25 cellular contexts compared by ENCODE assay signal in the genomic region with DNA sequence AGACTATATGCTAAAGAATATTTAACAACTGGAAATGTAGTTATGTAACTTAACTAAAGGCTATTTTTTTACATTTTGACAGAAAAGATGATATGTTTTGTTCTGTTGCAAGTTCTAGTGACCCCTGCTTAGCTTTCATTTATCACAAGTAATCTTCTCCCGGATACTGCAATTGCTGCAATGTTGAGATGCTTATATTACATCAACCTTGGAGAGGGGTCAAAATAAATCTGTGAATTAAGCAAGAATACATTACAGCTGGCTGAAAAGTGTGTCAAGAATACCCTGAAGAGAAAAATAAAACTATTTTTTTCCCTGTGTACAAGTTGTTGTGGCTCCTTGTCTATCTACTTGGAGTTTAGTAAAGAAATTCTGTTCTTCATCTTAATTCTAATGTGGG.
"Had no signal": no experiment of that assay in that cellular context is flagged by ENCODE, and none has a peak within 500 bp of the region (broad histone marks: within the 10 kb centered on the region; RNA-seq: fewer than 3 reads in every experiment).

No MANE protein-coding gene starts in this region.

- H3K36me3 ChIP-seq: left ventricle myocardium inferior, neural progenitor cell, neutrophil, right lobe of liver, tibial nerve, uterus had no signal

- H3K27me3 ChIP-seq: neural progenitor cell, neutrophil, right lobe of liver, tibial nerve, uterus had no signal

- H3K9me3 ChIP-seq: left ventricle myocardium inferior, neutrophil, psoas muscle, right lobe of liver, tibial nerve, uterus had no signal

- H2AFZ ChIP-seq: neural progenitor cell, parathyroid adenoma had no signal

- H3K4me3 ChIP-seq: left ventricle myocardium inferior, lung, neural progenitor cell, psoas muscle, right lobe of liver, smooth muscle cell, tibial nerve, uterus had no signal

- H3K4me2 ChIP-seq: neural progenitor cell, smooth muscle cell had no signal

- H3K9ac ChIP-seq: neural progenitor cell, parathyroid adenoma had no signal

- H3K4me1 ChIP-seq: parathyroid adenoma, psoas muscle, right lobe of liver, tibial nerve, uterus had no signal

- DNase-seq: hypothalamus; immature natural killer cell; kidney; left colon; left ventricle myocardium inferior; naive thymus-derived CD8-positive, alpha-beta T cell; nephron progenitor cell; occipital lobe; psoas muscle; right lobe of liver; stimulated activated CD4-positive, alpha-beta T cell treated with anti-CD3 and anti-CD28 coated beads, Interleukin-1b, Interleukin-23, amount 100 ng/mL, for 48 hours; stimulated activated CD4-positive, alpha-beta T cell treated with anti-CD3 and anti-CD28 coated beads, Interleukin-2, amount 100 ng/mL, for 48 hours; stimulated activated CD4-positive, alpha-beta T cell treated with anti-CD3 and anti-CD28 coated beads, Interleukin-4, amount 100 ng/mL, for 4 hours; stimulated activated CD8-positive, alpha-beta memory T cell treated with anti-CD3 and anti-CD28 coated beads, Interleukin-4, amount 100 ng/mL, for 48 hours; stimulated activated naive CD4-positive, alpha-beta T cell treated with Interleukin-2 at 50 U/mL for 16 hours; stimulated activated naive CD8-positive, alpha-beta T cell treated with anti-CD3 and anti-CD28 coated beads, Interleukin-15, amount 100 ng/mL, for 72 hours; substantia nigra; uterus had no signal

- ATAC-seq: left colon; naive thymus-derived CD8-positive, alpha-beta T cell; psoas muscle; right lobe of liver; stimulated activated memory B cell treated with anti-CD40 and anti-IgM and Interleukin-4, amounts not matched to agents 10 μg/mL and 1 μg/mL and 100 μg/mL, for 72 hours; stimulated activated naive CD8-positive, alpha-beta T cell treated with anti-CD3 and anti-CD28 coated beads, Interleukin-15, amount 100 ng/mL, for 72 hours had no signal

- H3K27ac ChIP-seq: left ventricle myocardium inferior, neural progenitor cell, neutrophil, parathyroid adenoma, psoas muscle, right lobe of liver, tibial nerve, uterus had no signal
